1 cellular context compared by ENCODE assay signal in the genomic region with DNA sequence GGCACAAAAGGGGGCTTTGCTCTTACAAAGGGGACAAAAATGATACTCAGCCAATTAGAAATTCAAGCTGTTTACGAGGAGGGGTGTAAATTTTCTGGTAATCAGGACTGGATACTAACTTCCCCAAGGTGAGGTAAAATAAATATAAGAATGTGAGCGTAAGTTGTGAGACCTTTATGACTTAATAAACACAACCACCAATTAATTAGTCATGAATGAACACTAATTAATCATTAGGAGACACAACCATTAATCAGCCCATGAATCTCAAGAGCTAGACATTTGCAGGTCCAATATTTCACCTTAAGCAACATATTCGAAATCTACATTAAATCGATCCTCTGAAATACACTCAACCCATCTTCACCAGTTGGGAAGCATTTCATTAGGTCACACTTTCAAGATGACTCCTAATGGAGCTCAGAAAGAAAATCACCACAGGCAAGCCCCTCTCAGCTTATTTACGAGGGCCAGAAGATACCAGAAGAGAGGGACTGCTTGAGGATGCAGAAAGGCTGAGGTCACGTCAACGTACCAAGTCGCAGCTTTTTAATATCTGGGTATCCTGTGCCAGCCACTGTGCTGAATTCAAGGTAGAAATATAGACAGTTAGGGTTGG.
TF ChIP-seq lines count a peak whose summit lies in the region.

No MANE protein-coding gene starts in this region.

TF ChIP-seq in IMR-90, 13 proteins besides CTCF, POLR2A, EP300 and RAD21:
- TF ChIP-seq CHD1 (IDR thresholded peaks at IDR 0.05; ENCODE audit: low read depth, low read length): no peak
- no peak for TF ChIP-seq RCOR1 (IDR thresholded peaks at IDR 0.05; ENCODE audit: insufficient replicate concordance, low read length)
- no peak for TF ChIP-seq NFE2L2 (IDR thresholded peaks at IDR 0.05; ENCODE audit: low read depth, low read length)
- no peak for TF ChIP-seq MAZ (IDR thresholded peaks at IDR 0.05; ENCODE audit: borderline replicate concordance, low read depth, low read length)
- TF ChIP-seq MAFK (IDR thresholded peaks at IDR 0.05; ENCODE audit: low read depth, low read length): no peak
- TF ChIP-seq ELK1 (IDR thresholded peaks at IDR 0.05; ENCODE audit: borderline replicate concordance, low read depth, low read length): no peak
- TF ChIP-seq RFX5 (IDR thresholded peaks at IDR 0.05; ENCODE audit: low read depth, low read length): no peak
